ENCODE assay signal across 1 cellular context in the genomic region with DNA sequence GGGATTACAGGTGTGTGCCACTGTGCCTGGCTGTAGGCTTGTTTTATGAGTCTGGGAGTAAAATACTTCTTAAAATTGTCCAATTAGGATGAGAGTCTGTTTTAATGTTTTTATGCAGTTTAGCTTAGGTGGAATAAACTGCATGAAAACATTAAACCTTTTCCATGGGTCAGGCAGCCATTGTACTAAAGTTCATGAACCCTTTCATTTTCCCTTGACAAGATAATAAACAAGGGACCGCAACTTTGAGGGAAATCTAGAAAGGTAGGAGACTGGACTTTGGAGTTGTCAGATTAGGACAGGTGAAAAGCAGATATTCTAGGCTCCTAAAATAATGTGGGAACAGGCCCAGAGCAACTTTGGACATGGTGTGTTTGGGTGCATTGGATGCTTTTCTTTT. TPM values are rescaled to one million over a fixed set of nuclear protein-coding genes. Genes with fewer than 3 reads are reported as not detected.
"Had no signal": no experiment of that assay in that cellular context is flagged by ENCODE, and none has a peak within 500 bp of the region (broad histone marks: within the 10 kb centered on the region; RNA-seq: fewer than 3 reads in every experiment).

No MANE protein-coding gene starts in this region.

RNA-seq across cellular contexts. Expression of a gene that starts 53.1 kb away (rescaled TPM):
- total RNA-seq: HT-29 had no signal
